19 cellular contexts compared by ENCODE assay signal in the genomic region with DNA sequence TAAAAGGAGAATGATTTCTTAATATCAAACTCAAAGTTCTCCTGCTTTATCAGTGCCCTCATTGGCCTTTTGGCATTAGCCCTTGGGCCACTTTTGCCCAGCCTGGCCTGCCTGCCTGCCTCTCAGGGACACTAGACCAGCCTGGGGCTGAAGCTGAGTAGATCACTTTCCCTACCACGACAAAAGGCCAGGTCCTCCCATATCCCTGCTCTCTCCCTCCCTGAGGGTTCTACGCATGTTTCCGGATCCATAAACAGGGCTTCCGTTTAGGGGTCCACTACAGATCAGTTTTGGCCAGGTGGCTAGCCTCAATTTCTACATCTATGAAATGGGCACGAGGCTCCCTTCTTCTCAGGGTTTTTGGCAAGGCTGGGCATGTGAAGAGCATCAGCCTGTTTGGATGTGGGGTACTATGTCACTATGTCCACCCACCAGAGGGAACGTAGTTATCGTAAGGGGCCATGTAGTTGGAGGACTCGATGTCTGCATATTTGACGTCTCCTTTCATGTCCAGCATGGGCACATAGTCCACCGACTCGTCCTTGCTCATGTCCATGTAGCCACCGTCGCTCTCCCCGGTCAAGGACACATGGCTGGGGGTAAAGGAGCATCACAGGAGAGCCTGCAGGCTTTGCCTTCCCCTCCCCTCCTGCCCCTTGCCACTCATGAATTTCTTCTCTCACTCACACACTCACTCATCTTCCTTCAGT. TPM values are rescaled to one million over a fixed set of nuclear protein-coding genes. Genes with fewer than 3 reads are reported as not detected.
DNase-seq lines count a peak whose midpoint lies in the region; ATAC-seq and TF ChIP-seq lines count a peak whose summit lies in the region.
"Had no signal": no experiment of that assay in that cellular context is flagged by ENCODE, and none has a peak within 500 bp of the region (broad histone marks: within the 10 kb centered on the region; RNA-seq: fewer than 3 reads in every experiment).

No MANE protein-coding gene starts in this region.

- H3K9me3 Mint-ChIP-seq in Caco-2 (ENCODE audit: unreplicated experiment) = no peaks in the 10 kb centered on the region
- H3K9me3 Mint-ChIP-seq: activated naive CD4-positive, alpha-beta T cell treated with anti-CD3 and anti-CD28 coated beads, Interleukin-2, amount 50 U/mL, for 24 hours; activated T-helper 1 cell treated with anti-CD3 and anti-CD28 coated beads, Interleukin-12 subunit alpha, Interleukin-12 subunit beta, Interleukin-2, Interleukin-4 antibody, amounts not matched to agents 30 ng/mL and 10 ng/mL and 1 ng/mL, durations not matched to agents 14 hours and 24 hours and 36 hours; naive B cell had no signal

- H3K27ac ChIP-seq in IMR-90 (ENCODE audit: insufficient read depth, low read length) = no peak overlapping the region
- peak overlapping the region; percentile 38 for H3K27ac ChIP-seq in smooth muscle cell (ENCODE audit: low read depth)
- no peak overlapping the region for H3K27ac ChIP-seq in esophagus squamous epithelium
- H3K27ac ChIP-seq: pancreas, thyroid gland had no signal

- H2BK5ac ChIP-seq in IMR-90 (ENCODE audit: low read depth, low read length, poor library complexity, severe bottlenecking) = no peak overlapping the region

- no peaks in the 10 kb centered on the region for H3K9me3 ChIP-seq in Caco-2
- no peaks in the 10 kb centered on the region for H3K9me3 ChIP-seq in IMR-90 (ENCODE audit: control insufficient read depth, insufficient read depth, low read length)
- no peaks in the 10 kb centered on the region for H3K9me3 ChIP-seq in smooth muscle cell (replicated peaks; ENCODE audit: low read depth)
- H3K9me3 ChIP-seq in esophagus squamous epithelium = no peaks in the 10 kb centered on the region
- H3K9me3 ChIP-seq: HAP-1, pancreas, thyroid gland had no signal

- no peak overlapping the region for H3K23ac ChIP-seq in IMR-90 (ENCODE audit: low read depth, low read length)

- no peak overlapping the region for H3K4ac ChIP-seq in IMR-90 (ENCODE audit: low read depth, low read length)

- TF ChIP-seq CTCF in Caco-2 (IDR thresholded peaks at IDR 0.05; ENCODE audit: insufficient read depth in 1 of 2, low read depth in 1 of 2, low read length in 1 of 2, severe bottlenecking in 1 of 2, unreplicated experiment in 1 of 2) (no peak), IMR-90 (conservative IDR thresholded peaks at IDR 0.05; ENCODE audit: low read depth, low read length) (no peak), smooth muscle cell (IDR thresholded peaks at IDR 0.05; ENCODE audit: borderline replicate concordance, insufficient read depth, poor library complexity, severe bottlenecking) (no peak), esophagus squamous epithelium (IDR thresholded peaks at IDR 0.05) (no peak)

- H3K36me3 ChIP-seq in Caco-2 (ENCODE audit: control insufficient read depth, insufficient read depth, low read length) (no peaks in the 10 kb centered on the region), IMR-90 (ENCODE audit: control insufficient read depth, insufficient read depth, low read length) (peaks cover 96% of the 10 kb centered on the region), smooth muscle cell (ENCODE audit: low read depth) (no peaks in the 10 kb centered on the region), esophagus squamous epithelium (peaks cover 0 to 86% (median 0%) of the 10 kb centered on the region in 3 donors)
- H3K36me3 ChIP-seq: HAP-1, pancreas, thyroid gland had no signal

- H3K18ac ChIP-seq in IMR-90 (ENCODE audit: low read depth, low read length) = no peak overlapping the region

- dilution Hi-C loops in IMR-90 (cut with HindIII; ENCODE audit: low sequenced_read_pairs, unreplicated experiment) = no loop called here

- H3K79me2 ChIP-seq in smooth muscle cell (ENCODE audit: low read depth) = no peaks in the 10 kb centered on the region

- peak overlapping the region; percentile 2 for H3K27ac Mint-ChIP-seq in Caco-2 (ENCODE audit: unreplicated experiment)
- H3K27ac Mint-ChIP-seq: activated naive CD4-positive, alpha-beta T cell treated with anti-CD3 and anti-CD28 coated beads, Interleukin-2, amount 50 U/mL, for 24 hours had no signal

- H3K4me1 ChIP-seq in Caco-2 (peaks cover 23% of the 10 kb centered on the region), IMR-90 (ENCODE audit: control insufficient read depth, insufficient read depth, low read length) (no peaks in the 10 kb centered on the region), smooth muscle cell (ENCODE audit: low read depth) (no peaks in the 10 kb centered on the region), esophagus squamous epithelium (no peaks in the 10 kb centered on the region)
- H3K4me1 ChIP-seq: HAP-1, pancreas, thyroid gland had no signal

- H2BK120ac ChIP-seq in IMR-90 (ENCODE audit: low read depth, low read length) = no peak overlapping the region

- peaks cover 57% of the 10 kb centered on the region for H3F3A ChIP-seq in smooth muscle cell (ENCODE audit: low read depth)

- no peak overlapping the region for H3K56ac ChIP-seq in IMR-90 (ENCODE audit: extremely low read depth, insufficient read depth, low read length)

- H3K4me2 ChIP-seq in IMR-90 (ENCODE audit: low read depth, low read length) = no peak overlapping the region
- no peak overlapping the region for H3K4me2 ChIP-seq in smooth muscle cell

- H3K4me3 Mint-ChIP-seq in Caco-2 (ENCODE audit: unreplicated experiment) = no peak overlapping the region
- H3K4me3 Mint-ChIP-seq: activated naive CD4-positive, alpha-beta T cell treated with anti-CD3 and anti-CD28 coated beads, Interleukin-2, amount 50 U/mL, for 24 hours; activated T-helper 1 cell treated with anti-CD3 and anti-CD28 coated beads, Interleukin-12 subunit alpha, Interleukin-12 subunit beta, Interleukin-2, Interleukin-4 antibody, amounts not matched to agents 30 ng/mL and 10 ng/mL and 1 ng/mL, durations not matched to agents 14 hours and 24 hours and 36 hours; naive B cell had no signal

- ATAC-seq in IMR-90 (ENCODE audit: low read depth) (no peak), HG03025 (IDR thresholded peaks at IDR 0.05; ENCODE audit: low FRiP score, unreplicated experiment) (no peak)

- DNase-seq in Caco-2 (no peak), IMR-90 (no peak), epidermal melanocyte (ENCODE audit: insufficient read length, low spot score) (peak; percentile 16), smooth muscle cell (lab: John Stamatoyannopoulos, UW; ENCODE audit: unreplicated experiment) (no peak), HCEC 1CT (no peak), esophagus squamous epithelium (lab: John Stamatoyannopoulos, UW) (no peak)
- DNase-seq: activated CD4-positive, alpha-beta T cell treated with anti-CD3 and anti-CD28 coated beads for 1 hour; COR-L47; naive B cell; NCI-H1436; NCI-H524 treated with DMSO at 0.1 percent for 48 hours; stimulated activated naive CD4-positive, alpha-beta T cell; thyroid gland had no signal

- BruUV-seq in Caco-2 (replicated peaks; lab: Mats Ljungman, UMichigan) = no TSS peak
- BruUV-seq in IMR-90 (replicated peaks; lab: Mats Ljungman, UMichigan) = no TSS peak

- no peak overlapping the region for H4K91ac ChIP-seq in IMR-90 (ENCODE audit: insufficient read depth, low read depth, low read length)

- no peak overlapping the region for H3K14ac ChIP-seq in IMR-90 (replicated peaks; ENCODE audit: low read depth, low read length)

- no peak overlapping the region for H2BK15ac ChIP-seq in IMR-90 (ENCODE audit: low read depth, low read length)

- TF ChIP-seq POLR2A in IMR-90 (IDR thresholded peaks at IDR 0.05; ENCODE audit: low read depth, low read length) (no peak), esophagus squamous epithelium (IDR thresholded peaks at IDR 0.05) (no peak)

- H2BK20ac ChIP-seq in IMR-90 (ENCODE audit: low read depth, low read length) = no peak overlapping the region

- peaks cover 17 to 51% of the 10 kb centered on the region in 2 experiments for H3K79me1 ChIP-seq in IMR-90 (ENCODE audit: low read depth in 1 of 2, low read length in 2 of 2)

- intact Hi-C loops in Caco-2 (cut with micrococcal nuclease; ENCODE audit: unreplicated experiment) = loop anchor here (1.0 to 10.0 kb wide), 3 partner anchors 46 to 287 kb away; no protein-coding TSS in a partner anchor
- intact Hi-C loops in IMR-90 (cut with micrococcal nuclease) = no loop called here
- intact Hi-C loops in esophagus squamous epithelium (cut with DNase I) = no loop called here

- no peak overlapping the region for H2AK5ac ChIP-seq in IMR-90 (ENCODE audit: low read depth, low read length)

- in situ Hi-C loops in IMR-90 (cut with MboI; ENCODE audit: low sequenced_read_pairs) = no loop called here

- POLR2A ChIA-PET in Caco-2 (lab: Charles Lee) (no interaction called here), IMR-90 (lab: Charles Lee; ENCODE audit: unreplicated experiment) (no interaction called here)

- H4K5ac ChIP-seq in IMR-90 (ENCODE audit: low read depth, low read length) = no peak overlapping the region

- no peak overlapping the region for H2AK9ac ChIP-seq in IMR-90 (replicated peaks; ENCODE audit: low read depth, low read length, poor library complexity)

- CTCF ChIA-PET in Caco-2 (lab: Charles Lee) = interaction anchor here (0.5 to 1.2 kb wide), 11 partner anchors 9 to 409 kb away, joined by 3 to 9 read pairs (median 5); no protein-coding TSS in a partner anchor
- CTCF ChIA-PET in IMR-90 (lab: Yijun Ruan, JAX) = no interaction called here

- no peak overlapping the region for H3K9ac ChIP-seq in IMR-90 (ENCODE audit: low read depth, low read length)
- H3K9ac ChIP-seq in smooth muscle cell (ENCODE audit: low read depth) = no peak overlapping the region

- 89% methylated on average over 6 of the region's 14 CpGs; no CpG with 5 or more reads in 1 of the 2 experiments for WGBS in IMR-90 (ENCODE audit: extremely low coverage in 2 of 2, insufficient read length in 1 of 2), 2 experiments
- 98% methylated on average over 14 of the region's 14 CpGs for WGBS in smooth muscle cell (ENCODE audit: low lambda C conversion rate)
- 93% methylated on average over 13 of the region's 14 CpGs for WGBS in esophagus squamous epithelium, 2 donors

- H3K4me3 ChIP-seq in Caco-2 (ENCODE audit: low read depth, low read length) = no peak overlapping the region
- H3K4me3 ChIP-seq in IMR-90 (ENCODE audit: insufficient read depth, low read depth, low read length) = no peak overlapping the region
- no peak overlapping the region for H3K4me3 ChIP-seq in smooth muscle cell
- H3K4me3 ChIP-seq in esophagus squamous epithelium = no peak overlapping the region
- H3K4me3 ChIP-seq: HAP-1, lung, pancreas, thyroid gland had no signal

- peaks cover 15% of the 10 kb centered on the region for H3K4me1 Mint-ChIP-seq in Caco-2 (ENCODE audit: low read depth, unreplicated experiment)
- H3K4me1 Mint-ChIP-seq: activated naive CD4-positive, alpha-beta T cell treated with anti-CD3 and anti-CD28 coated beads, Interleukin-2, amount 50 U/mL, for 24 hours; naive B cell had no signal

- no peaks in the 10 kb centered on the region for H3K36me3 Mint-ChIP-seq in Caco-2 (ENCODE audit: insufficient read depth, unreplicated experiment)
- H3K36me3 Mint-ChIP-seq: activated naive CD4-positive, alpha-beta T cell treated with anti-CD3 and anti-CD28 coated beads, Interleukin-2, amount 50 U/mL, for 24 hours; naive B cell had no signal

- H4K8ac ChIP-seq in IMR-90 (ENCODE audit: low read depth in 2 of 2, low read length in 2 of 2) = no peak overlapping the region

- peak overlapping the region; percentile 46 for H2AFZ ChIP-seq in IMR-90 (replicated peaks; ENCODE audit: low read length, poor library complexity)
- no peak overlapping the region for H2AFZ ChIP-seq in smooth muscle cell (ENCODE audit: low read depth)

- H3K9me1 ChIP-seq in IMR-90 (ENCODE audit: insufficient read depth, low read length) = no peaks in the 10 kb centered on the region

- no peaks in the 10 kb centered on the region for H4K20me1 ChIP-seq in IMR-90 (ENCODE audit: insufficient read depth, low read length)
- H4K20me1 ChIP-seq in smooth muscle cell (ENCODE audit: low read depth) = no peaks in the 10 kb centered on the region

- H3K27me3 Mint-ChIP-seq in Caco-2 (ENCODE audit: insufficient read depth, unreplicated experiment) = no peaks in the 10 kb centered on the region
- H3K27me3 Mint-ChIP-seq: activated naive CD4-positive, alpha-beta T cell treated with anti-CD3 and anti-CD28 coated beads, Interleukin-2, amount 50 U/mL, for 24 hours; naive B cell had no signal

- no peaks in the 10 kb centered on the region for H3K27me3 ChIP-seq in Caco-2 (replicated peaks; ENCODE audit: control insufficient read depth, insufficient read depth, low read length)
- H3K27me3 ChIP-seq in IMR-90 (ENCODE audit: control insufficient read depth, insufficient read depth, low read length) = no peaks in the 10 kb centered on the region
- H3K27me3 ChIP-seq in smooth muscle cell (ENCODE audit: low read depth) = no peaks in the 10 kb centered on the region
- no peaks in the 10 kb centered on the region for H3K27me3 ChIP-seq in esophagus squamous epithelium
- H3K27me3 ChIP-seq: pancreas, thyroid gland had no signal

- TF ChIP-seq RAD21 in IMR-90 (IDR thresholded peaks at IDR 0.05; ENCODE audit: low read length) = no peak

RNA-seq across cellular contexts. Expression of gene PDGFRB, which starts 34.0 kb away (rescaled TPM):
- total RNA-seq in Caco-2 (2022) (5.9 and 7.2 TPM in 2 replicates), IMR-90 (2012; rRNA removed) (81.9 and 108 TPM in 2 replicates), smooth muscle cell (362 and 370 TPM in 2 replicates), esophagus squamous epithelium (10 to 100 TPM in 3 of 4 donors, 1 to 10 TPM in 1; 5.6 to 51.7 (median 31.0) TPM)
- polyA plus RNA-seq in IMR-90 (2012; rRNA removed) (122 and 124 TPM in 2 replicates), smooth muscle cell (390 and 522 TPM in 2 replicates)
- polyA plus RNA-seq in IMR-90 (2012; cell fraction: cytosol; rRNA removed) = 69.9 and 116 TPM in 2 replicates
- 238 and 330 TPM in 2 replicates for polyA plus RNA-seq in IMR-90 (2012; cell fraction: nucleus; rRNA removed; ENCODE audit: low replicate concordance)

RNA-seq across cellular contexts. Expression of gene CSF1R, which starts 35.2 kb away (rescaled TPM):
- total RNA-seq in Caco-2 (2022) (5.8 and 8.2 TPM in 2 replicates), IMR-90 (2012; rRNA removed) (under 0.01 and 0.36 TPM in 2 replicates), smooth muscle cell (3.9 and 6.2 TPM in 2 replicates), esophagus squamous epithelium (10 to 100 TPM in 2 of 4 donors, 1 to 10 TPM in 2; 4.3 to 38.7 (median 15.1) TPM)
- polyA plus RNA-seq in IMR-90 (2012; rRNA removed) (0.07 and 0.14 TPM in 2 replicates), smooth muscle cell (2.2 and 12.9 TPM in 2 replicates)
- polyA plus RNA-seq in IMR-90 (2012; cell fraction: cytosol; rRNA removed) = 0.03 and 0.08 TPM in 2 replicates
- polyA plus RNA-seq in IMR-90 (2012; cell fraction: nucleus; rRNA removed; ENCODE audit: low replicate concordance) = 0.33 and 0.72 TPM in 2 replicates

RNA-seq across cellular contexts. Expression of gene CDX1, which starts 45.0 kb away (rescaled TPM):
- total RNA-seq in Caco-2 (2022) (0.29 and 0.65 TPM in 2 replicates), IMR-90 (2012; rRNA removed) (0.18 TPM in 1 of 2 replicates, not detected in the other), smooth muscle cell (1.4 and 3.9 TPM in 2 replicates), esophagus squamous epithelium (not detected)
- polyA plus RNA-seq in IMR-90 (2012; rRNA removed) (0.22 and 0.24 TPM in 2 replicates), smooth muscle cell (5.0 and 8.5 TPM in 2 replicates)
- polyA plus RNA-seq in IMR-90 (2012; cell fraction: cytosol; rRNA removed) = 0.22 and 0.56 TPM in 2 replicates
- 0.28 and 0.41 TPM in 2 replicates for polyA plus RNA-seq in IMR-90 (2012; cell fraction: nucleus; rRNA removed; ENCODE audit: low replicate concordance)
- total RNA-seq: activated T-helper 1 cell treated with anti-CD3 and anti-CD28 coated beads, Interleukin-12 subunit alpha, Interleukin-12 subunit beta, Interleukin-2, Interleukin-4 antibody, amounts not matched to agents 30 ng/mL and 10 ng/mL and 1 ng/mL, durations not matched to agents 14 hours and 24 hours and 36 hours; thyroid gland had no signal
